In genomic region chr6:161976569-161976968, GRCh38 we compare ENCODE assay signal across 8 cellular contexts.
"Had no signal": no experiment of that assay in that cellular context is flagged by ENCODE, and none has a peak within 500 bp of the region (broad histone marks: within the 10 kb centered on the region; RNA-seq: fewer than 3 reads in every experiment).

No MANE protein-coding gene starts in this region.

- H3K4me3 ChIP-seq: GM23338 had no signal

- FAIRE-seq: H1, H54, HTR-8/SVneo had no signal

- DNase-seq: H9, HCEC 1CT, KBM-7 had no signal

- H2AFZ ChIP-seq: GM23338 had no signal

- H3K4me2 ChIP-seq: GM23338, KMS-11 had no signal

- H3K9ac ChIP-seq: KMS-11 had no signal

- ATAC-seq: GM23338 had no signal

- H3K27ac ChIP-seq: KMS-11 had no signal
